Comparison of ENCODE assay signal across 6 cellular contexts in the genomic region with DNA sequence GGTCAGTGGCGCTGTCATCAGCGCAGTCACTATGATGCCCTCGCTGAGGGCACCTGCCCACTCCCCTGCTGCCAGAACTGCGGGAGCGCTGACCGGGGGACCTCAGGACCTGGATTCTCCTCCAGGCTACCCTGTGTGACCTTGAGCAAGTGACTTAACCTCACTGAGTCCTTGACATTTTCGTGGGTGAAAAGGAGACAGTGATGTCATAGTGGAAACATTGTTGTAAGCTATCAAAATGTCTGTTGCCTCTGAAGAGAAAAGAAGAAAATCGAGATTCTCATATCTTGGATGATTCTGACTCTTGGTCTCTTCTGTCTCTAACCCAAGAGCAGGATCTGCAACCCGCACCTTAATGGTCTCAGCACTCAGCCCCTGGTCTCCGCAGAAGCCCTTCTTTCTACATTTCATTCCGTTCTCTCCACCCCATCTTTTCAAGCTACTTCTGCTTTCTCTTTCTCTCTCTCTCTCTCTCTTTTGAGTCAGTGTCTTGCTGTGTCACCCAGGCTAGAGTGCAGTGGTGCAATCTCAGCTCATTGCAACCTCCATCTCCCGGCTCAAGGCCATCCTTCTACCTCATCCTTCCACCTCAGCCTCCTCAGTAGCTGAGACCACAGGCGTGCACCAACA. TPM values are rescaled to one million over a fixed set of nuclear protein-coding genes. Genes with fewer than 3 reads are reported as not detected.
DNase-seq lines count a peak whose midpoint lies in the region; ATAC-seq and TF ChIP-seq lines count a peak whose summit lies in the region.

No MANE protein-coding gene starts in this region.

- H3K27me3 ChIP-seq in BLaER1 (peaks cover 16% of the 10 kb centered on the region; the same call in 1 of the 2 replicates), gastroesophageal sphincter (peaks cover 14% of the 10 kb centered on the region)

- no peak for TF ChIP-seq EP300 in gastroesophageal sphincter (IDR thresholded peaks at IDR 0.05)

- H3K4me1 ChIP-seq in BLaER1 (peaks cover 57% of the 10 kb centered on the region), gastroesophageal sphincter (peaks cover 0 to 53% (median 18%) of the 10 kb centered on the region in 3 donors)

- no peak for TF ChIP-seq POLR2A in gastroesophageal sphincter (IDR thresholded peaks at IDR 0.05)

- no peaks in the 10 kb centered on the region for H3K9me3 ChIP-seq in BLaER1
- H3K9me3 ChIP-seq in gastroesophageal sphincter, result no peaks in the 10 kb centered on the region

- H4K20me1 ChIP-seq in BLaER1, result no peaks in the 10 kb centered on the region

- peak overlapping the region; percentile 98 for H3K4me2 ChIP-seq in BLaER1

- H3K27ac ChIP-seq in BLaER1 (peak overlapping the region; percentile 67), gastroesophageal sphincter (peak overlapping the region; percentile 30 to 90 (median 88))

- H3K27ac Mint-ChIP-seq in HFFc6, result peak overlapping the region; percentile 11; the same call in 1 of the 2 replicates
- H3K27ac Mint-ChIP-seq in stimulated activated naive CD8-positive, alpha-beta T cell treated with anti-CD3 and anti-CD28 coated beads, Interleukin-15, Interleukin-2, amounts not matched to agents 100 ng/mL and 50 ng/mL, for 24 hours, result peak overlapping the region; percentile 98

- no peak for TF ChIP-seq CTCF in HFFc6 (IDR thresholded peaks at IDR 0.05)
- no peak for TF ChIP-seq CTCF in gastroesophageal sphincter (IDR thresholded peaks at IDR 0.05)

- H3K36me3 ChIP-seq in BLaER1 (peaks cover 10% of the 10 kb centered on the region; the same call in 1 of the 2 replicates), gastroesophageal sphincter (peaks cover 0 to 20% of the 10 kb centered on the region in 2 donors)

- peak overlapping the region; percentile 74 for H3K4me3 Mint-ChIP-seq in HFFc6
- H3K4me3 Mint-ChIP-seq in stimulated activated naive CD8-positive, alpha-beta T cell treated with anti-CD3 and anti-CD28 coated beads, Interleukin-15, Interleukin-2, amounts not matched to agents 100 ng/mL and 50 ng/mL, for 24 hours, result peak overlapping the region; percentile 87

- H3K9me3 Mint-ChIP-seq in HFFc6, result no peaks in the 10 kb centered on the region
- H3K9me3 Mint-ChIP-seq in stimulated activated naive CD8-positive, alpha-beta T cell treated with anti-CD3 and anti-CD28 coated beads, Interleukin-15, Interleukin-2, amounts not matched to agents 100 ng/mL and 50 ng/mL, for 24 hours, result no peaks in the 10 kb centered on the region

- ATAC-seq in gastroesophageal sphincter, result peak; percentile 1

- peak overlapping the region; percentile 71 for H3K4me3 ChIP-seq in BLaER1
- H3K4me3 ChIP-seq in gastroesophageal sphincter, result peak overlapping the region; percentile 53 to 66

- H3K9ac ChIP-seq in BLaER1, result peak overlapping the region; percentile 42; the same call in 1 of the 2 replicates

- peak; percentile 28 for DNase-seq in HFFc6
- peak in 3 of 5 experiments; percentile 13 to 77 (median 65) for DNase-seq in T-helper 2 cell
- no peak for DNase-seq in cerebellar nuclear complex (lab: John Stamatoyannopoulos, UW)

- WGBS in gastroesophageal sphincter (ENCODE audit: low coverage in 1 of 2), 2 donors, result 24 to 32% methylated on average over 6 to 7 of the region's 13 CpGs

- H3K4me1 Mint-ChIP-seq in HFFc6 (ENCODE audit: low read depth), result peaks cover 39% of the 10 kb centered on the region
- peaks cover 47% of the 10 kb centered on the region for H3K4me1 Mint-ChIP-seq in stimulated activated naive CD8-positive, alpha-beta T cell treated with anti-CD3 and anti-CD28 coated beads, Interleukin-15, Interleukin-2, amounts not matched to agents 100 ng/mL and 50 ng/mL, for 24 hours (ENCODE audit: low read depth)

- peaks cover 13% of the 10 kb centered on the region for H3K27me3 Mint-ChIP-seq in HFFc6 (ENCODE audit: insufficient read depth)
- peaks cover 3% of the 10 kb centered on the region for H3K27me3 Mint-ChIP-seq in stimulated activated naive CD8-positive, alpha-beta T cell treated with anti-CD3 and anti-CD28 coated beads, Interleukin-15, Interleukin-2, amounts not matched to agents 100 ng/mL and 50 ng/mL, for 24 hours

- H3K36me3 Mint-ChIP-seq in HFFc6 (ENCODE audit: low read depth), result peaks cover 15% of the 10 kb centered on the region; the same call in 1 of the 2 replicates
- peaks cover 29% of the 10 kb centered on the region for H3K36me3 Mint-ChIP-seq in stimulated activated naive CD8-positive, alpha-beta T cell treated with anti-CD3 and anti-CD28 coated beads, Interleukin-15, Interleukin-2, amounts not matched to agents 100 ng/mL and 50 ng/mL, for 24 hours (ENCODE audit: low read depth)

RNA-seq across cellular contexts. Expression of a gene that starts 1.0 kb away (rescaled TPM):
- 10 to 100 TPM; 40.4 to 66.3 (median 48.2) TPM for total RNA-seq in HFFc6 (2021; fragmentation: NEBNext Ultra II Directional; extraction: Animal tissue kit (Norgen Biotek cat#: 25700))
- total RNA-seq in gastroesophageal sphincter, result 10 to 100 TPM; 33.2 to 89.3 (median 56.2) TPM

RNA-seq across cellular contexts. Expression of a gene that starts 1.7 kb away (rescaled TPM):
- total RNA-seq in HFFc6 (2021; fragmentation: NEBNext Ultra II Directional; extraction: Animal tissue kit (Norgen Biotek cat#: 25700)), result not detected
- not detected for total RNA-seq in gastroesophageal sphincter

RNA-seq across cellular contexts. Expression of a gene that starts 9.4 kb away (rescaled TPM):
- total RNA-seq in HFFc6 (2021; fragmentation: NEBNext Ultra II Directional; extraction: Animal tissue kit (Norgen Biotek cat#: 25700)), result 10 to 100 TPM; 25.1 to 30.7 (median 28.2) TPM
- total RNA-seq in gastroesophageal sphincter, result 10 to 100 TPM; 10.2 to 14.0 (median 11.6) TPM

RNA-seq across cellular contexts. Expression of a gene that starts 9.5 kb away (rescaled TPM):
- total RNA-seq in HFFc6 (2021; fragmentation: NEBNext Ultra II Directional; extraction: Animal tissue kit (Norgen Biotek cat#: 25700)), result 1 to 10 TPM; 4.4 to 7.6 (median 5.5) TPM
- total RNA-seq in gastroesophageal sphincter, result 1 to 10 TPM; 5.9 to 9.7 (median 6.6) TPM

RNA-seq across cellular contexts. Expression of a gene that starts 24.5 kb away (rescaled TPM):
- 10 to 100 TPM; 39.7 to 45.4 (median 41.5) TPM for total RNA-seq in HFFc6 (2021; fragmentation: NEBNext Ultra II Directional; extraction: Animal tissue kit (Norgen Biotek cat#: 25700))
- total RNA-seq in gastroesophageal sphincter, result 10 to 100 TPM; 45.3 to 76.1 (median 54.9) TPM

Comparison
In these comparisons a context has a peak if more than half of its experiments do, and no peak if none do; other contexts are left out.
1. DNase-seq: peak in HFFc6 (single experiment) and T-helper 2 cell (3 of 5); none in cerebellar nuclear complex (0 of 2).